In genomic region chr17:42438600-42439567, GRCh38 we compare ENCODE assay signal across 10 cellular contexts. TPM values are rescaled to one million over a fixed set of nuclear protein-coding genes. Genes with fewer than 3 reads are reported as not detected.
DNase-seq lines count a peak whose midpoint lies in the region; ATAC-seq and TF ChIP-seq lines count a peak whose summit lies in the region.
"Had no signal": no experiment of that assay in that cellular context is flagged by ENCODE, and none has a peak within 500 bp of the region (broad histone marks: within the 10 kb centered on the region; RNA-seq: fewer than 3 reads in every experiment).

No MANE protein-coding gene starts in this region.

- no TSS peak for BruUV-seq in Calu3 (replicated peaks; lab: Mats Ljungman, UMichigan)

- no peaks in the 10 kb centered on the region for H3K36me3 Mint-ChIP-seq in Calu3 (ENCODE audit: insufficient read depth, unreplicated experiment)
- H3K36me3 Mint-ChIP-seq in activated naive CD8-positive, alpha-beta T cell treated with anti-CD3 and anti-CD28 coated beads, Interleukin-2, amount 10 ng/mL, durations not matched to agents 7 days and 5 days, result no peaks in the 10 kb centered on the region

- H3K27me3 Mint-ChIP-seq in Calu3 (ENCODE audit: unreplicated experiment), result no peaks in the 10 kb centered on the region
- H3K27me3 Mint-ChIP-seq in activated naive CD8-positive, alpha-beta T cell treated with anti-CD3 and anti-CD28 coated beads, Interleukin-2, amount 10 ng/mL, durations not matched to agents 7 days and 5 days, result peaks cover 12% of the 10 kb centered on the region
- H3K27me3 Mint-ChIP-seq: stimulated activated naive CD8-positive, alpha-beta T cell treated with anti-CD3 and anti-CD28 coated beads, Interleukin-15, Interleukin-2, amounts not matched to agents 100 ng/mL and 50 ng/mL, for 24 hours had no signal

- H3K9me3 Mint-ChIP-seq in Calu3 (ENCODE audit: low read depth, unreplicated experiment), result no peaks in the 10 kb centered on the region
- no peaks in the 10 kb centered on the region for H3K9me3 Mint-ChIP-seq in activated naive CD8-positive, alpha-beta T cell treated with anti-CD3 and anti-CD28 coated beads, Interleukin-2, amount 10 ng/mL, durations not matched to agents 7 days and 5 days
- H3K9me3 Mint-ChIP-seq: stimulated activated naive CD8-positive, alpha-beta T cell treated with anti-CD3 and anti-CD28 coated beads, Interleukin-15, Interleukin-2, amounts not matched to agents 100 ng/mL and 50 ng/mL, for 24 hours had no signal

- POLR2A ChIA-PET in activated naive CD8-positive, alpha-beta T cell treated with anti-CD3 and anti-CD28 coated beads, Interleukin-2, amount 10 ng/mL, durations not matched to agents 7 days and 5 days (lab: Charles Lee), result interaction anchor here (0.6 kb wide), 1 partner anchor 21 kb away, joined by 3 read pairs; no protein-coding TSS in a partner anchor

- H3K4me3 ChIP-seq in mucosa of descending colon, result no peak overlapping the region

- DNase-seq in Calu3 (peak; percentile 57), MV-4-11 (lab: John Stamatoyannopoulos, UW) (peak; percentile 21), mucosa of descending colon (peak in 2 of 3 donors; percentile 52 to 82), NCI-H510A treated with DMSO at 0.1 percent for 48 hours (lab: John Stamatoyannopoulos, UW) (no peak), D341Med (ENCODE audit: low spot score) (no peak), GM19238 (ENCODE audit: insufficient read length, low spot score) (no peak)
- DNase-seq in activated naive CD8-positive, alpha-beta T cell treated with anti-CD3 and anti-CD28 coated beads, Interleukin-2, amount 10 ng/mL, durations not matched to agents 7 days and 5 days, result peak; percentile 47
- DNase-seq: mammary epithelial cell had no signal

- ATAC-seq in activated naive CD8-positive, alpha-beta T cell treated with anti-CD3 and anti-CD28 coated beads, Interleukin-2, amount 10 ng/mL, durations not matched to agents 7 days and 5 days (ENCODE audit: low read depth), result peak; percentile 63
- ATAC-seq in mucosa of descending colon (peak; percentile 25), HG02759 (IDR thresholded peaks at IDR 0.05; ENCODE audit: unreplicated experiment) (no peak)

- no peak overlapping the region for H3K27ac Mint-ChIP-seq in Calu3 (ENCODE audit: unreplicated experiment)
- no peak overlapping the region for H3K27ac Mint-ChIP-seq in activated naive CD8-positive, alpha-beta T cell treated with anti-CD3 and anti-CD28 coated beads, Interleukin-2, amount 10 ng/mL, durations not matched to agents 7 days and 5 days
- H3K27ac Mint-ChIP-seq: stimulated activated naive CD8-positive, alpha-beta T cell treated with anti-CD3 and anti-CD28 coated beads, Interleukin-15, Interleukin-2, amounts not matched to agents 100 ng/mL and 50 ng/mL, for 24 hours had no signal

- no peaks in the 10 kb centered on the region for H3K36me3 ChIP-seq in mucosa of descending colon (ENCODE audit: low read depth)

- intact Hi-C loops in Calu3 (cut with micrococcal nuclease; ENCODE audit: unreplicated experiment), result no loop called here
- intact Hi-C loops in mucosa of descending colon (cut with DNase I, micrococcal nuclease), result no loop called here

- no peak overlapping the region for H3K4me3 Mint-ChIP-seq in Calu3 (ENCODE audit: low read depth, unreplicated experiment)
- H3K4me3 Mint-ChIP-seq in activated naive CD8-positive, alpha-beta T cell treated with anti-CD3 and anti-CD28 coated beads, Interleukin-2, amount 10 ng/mL, durations not matched to agents 7 days and 5 days, result no peak overlapping the region
- H3K4me3 Mint-ChIP-seq: stimulated activated naive CD8-positive, alpha-beta T cell treated with anti-CD3 and anti-CD28 coated beads, Interleukin-15, Interleukin-2, amounts not matched to agents 100 ng/mL and 50 ng/mL, for 24 hours had no signal

- H3K4me1 ChIP-seq in mucosa of descending colon (ENCODE audit: low read depth), result peaks cover 8% of the 10 kb centered on the region

- CTCF ChIA-PET in Calu3 (lab: Charles Lee), result no interaction called here

- TF ChIP-seq CTCF in Calu3 (IDR thresholded peaks at IDR 0.05; ENCODE audit: unreplicated experiment) (no peak), mucosa of descending colon (IDR thresholded peaks at IDR 0.05) (peak; percentile 26)

- H3K9me3 ChIP-seq in mucosa of descending colon, result no peaks in the 10 kb centered on the region

- H3K4me1 Mint-ChIP-seq in Calu3 (ENCODE audit: low read depth, unreplicated experiment), result peaks cover 13% of the 10 kb centered on the region
- H3K4me1 Mint-ChIP-seq in activated naive CD8-positive, alpha-beta T cell treated with anti-CD3 and anti-CD28 coated beads, Interleukin-2, amount 10 ng/mL, durations not matched to agents 7 days and 5 days, result peaks cover 6% of the 10 kb centered on the region

RNA-seq across cellular contexts. Expression of gene CAVIN1, which starts 15.8 kb away (rescaled TPM):
- total RNA-seq in Calu3 (2022), result 4.0 and 6.7 TPM in 2 replicates
- 1 to 10 TPM; 5.1 to 5.3 TPM for total RNA-seq in activated naive CD8-positive, alpha-beta T cell treated with anti-CD3 and anti-CD28 coated beads, Interleukin-2, amount 10 ng/mL, durations not matched to agents 7 days and 5 days
- total RNA-seq in mucosa of descending colon, result 100 to 1,000 TPM in 1 of 3 donors, 10 to 100 TPM in 2; 19.3 to 246 (median 52.4) TPM

RNA-seq across cellular contexts. Expression of gene ATP6V0A1, which starts 19.8 kb away (rescaled TPM):
- total RNA-seq in Calu3 (2022), result 140 and 141 TPM in 2 replicates
- 1 to 10 TPM; 8.1 TPM for total RNA-seq in activated naive CD8-positive, alpha-beta T cell treated with anti-CD3 and anti-CD28 coated beads, Interleukin-2, amount 10 ng/mL, durations not matched to agents 7 days and 5 days
- total RNA-seq in mucosa of descending colon, result 100 to 1,000 TPM in 1 of 3 donors, 10 to 100 TPM in 2; 88.5 to 105 (median 95.6) TPM

RNA-seq across cellular contexts. Expression of gene STAT3, which starts 50.6 kb away (rescaled TPM):
- total RNA-seq in Calu3 (2022) (183 and 196 TPM in 2 replicates), mucosa of descending colon (100 to 1,000 TPM; 158 to 230 (median 227) TPM)
- 100 to 1,000 TPM; 128 to 131 TPM for total RNA-seq in activated naive CD8-positive, alpha-beta T cell treated with anti-CD3 and anti-CD28 coated beads, Interleukin-2, amount 10 ng/mL, durations not matched to agents 7 days and 5 days

Comparison
In these comparisons a context has a peak if more than half of its experiments do, and no peak if none do; other contexts are left out.
1. DNase-seq: peak in Calu3 (single experiment), MV-4-11 (single experiment), activated naive CD8-positive, alpha-beta T cell treated with anti-CD3 and anti-CD28 coated beads, Interleukin-2, amount 10 ng/mL, durations not matched to agents 7 days and 5 days (single experiment) and mucosa of descending colon (2 of 3); none in NCI-H510A treated with DMSO at 0.1 percent for 48 hours (single experiment), D341Med (single experiment) and GM19238 (single experiment).
2. RNA of gene ATP6V0A1, which starts 19.8 kb away (total RNA-seq): 140 to 141 TPM in Calu3 and 88.5 to 105 TPM in mucosa of descending colon; 8.1 TPM in activated naive CD8-positive, alpha-beta T cell treated with anti-CD3 and anti-CD28 coated beads, Interleukin-2, amount 10 ng/mL, durations not matched to agents 7 days and 5 days; every median in the first group is over 4 times any median in the second.